ENCODE assay signal across 26 cellular contexts in genomic region chr5:120164989-120165388, GRCh38.
"Had no signal": no experiment of that assay in that cellular context is flagged by ENCODE, and none has a peak within 500 bp of the region (broad histone marks: within the 10 kb centered on the region; RNA-seq: fewer than 3 reads in every experiment).

No MANE protein-coding gene starts in this region.

- H3K36me3 ChIP-seq: gastrocnemius medialis, left ventricle myocardium inferior, lower lobe of right lung, right lobe of liver, spleen, tibial nerve, upper lobe of right lung, vagina had no signal

- H3K4me3 ChIP-seq: coronary artery, gastrocnemius medialis, left ventricle myocardium inferior, lower lobe of right lung, psoas muscle, right lobe of liver, spleen, testis, tibial nerve, upper lobe of right lung, vagina had no signal

- DNase-seq: effector CD4-positive, alpha-beta T cell; endodermal cell; erythroblast; glutamatergic neuron; immature natural killer cell; left ventricle myocardium inferior; lower lobe of right lung; mesendoderm; naive thymus-derived CD4-positive, alpha-beta T cell; nephron progenitor cell; psoas muscle; retina; right lobe of liver; spleen; stimulated activated CD4-positive, alpha-beta T cell treated with anti-CD3 and anti-CD28 coated beads, Interleukin-15, amount 100 ng/mL, for 24 hours; stimulated activated CD4-positive, alpha-beta T cell treated with anti-CD3 and anti-CD28 coated beads, Interleukin-1b, Interleukin-23, amount 100 ng/mL, for 48 hours; stimulated activated CD4-positive, alpha-beta T cell treated with anti-CD3 and anti-CD28 coated beads, Interleukin-4, amount 100 ng/mL, for 4 hours; stimulated activated naive B cell treated with anti-CD40 and anti-IgM and Interleukin-4, amounts not matched to agents 10 μg/mL and 1 μg/mL and 100 μg/mL, for 72 hours; stimulated activated naive CD8-positive, alpha-beta T cell treated with anti-CD3 and anti-CD28 coated beads, Interleukin-15, amount 100 ng/mL, for 72 hours; testis; upper lobe of right lung had no signal

- H3K27ac ChIP-seq: coronary artery, gastrocnemius medialis, left ventricle myocardium inferior, lower lobe of right lung, parathyroid adenoma, psoas muscle, right lobe of liver, spleen, testis, tibial nerve, upper lobe of right lung, vagina had no signal

- H3K9me3 ChIP-seq: gastrocnemius medialis, left ventricle myocardium inferior, lower lobe of right lung, psoas muscle, right lobe of liver, spleen, testis, tibial nerve, upper lobe of right lung, vagina had no signal

- H3K27me3 ChIP-seq: gastrocnemius medialis, right lobe of liver, spleen, testis, tibial nerve, upper lobe of right lung, vagina had no signal

- H3K9ac ChIP-seq: parathyroid adenoma had no signal

- ATAC-seq: gastrocnemius medialis; lower lobe of right lung; naive thymus-derived CD4-positive, alpha-beta T cell; psoas muscle; right lobe of liver; stimulated activated naive B cell treated with anti-CD40 and anti-IgM and Interleukin-4, amounts not matched to agents 10 μg/mL and 1 μg/mL and 100 μg/mL, for 72 hours; stimulated activated naive CD8-positive, alpha-beta T cell treated with anti-CD3 and anti-CD28 coated beads, Interleukin-15, amount 100 ng/mL, for 72 hours; upper lobe of right lung had no signal

- H3K4me1 ChIP-seq: gastrocnemius medialis, left ventricle myocardium inferior, lower lobe of right lung, parathyroid adenoma, psoas muscle, right lobe of liver, spleen, testis, tibial nerve, upper lobe of right lung, vagina had no signal

- H2AFZ ChIP-seq: parathyroid adenoma had no signal
